24 cellular contexts compared by ENCODE assay signal in the genomic region with DNA sequence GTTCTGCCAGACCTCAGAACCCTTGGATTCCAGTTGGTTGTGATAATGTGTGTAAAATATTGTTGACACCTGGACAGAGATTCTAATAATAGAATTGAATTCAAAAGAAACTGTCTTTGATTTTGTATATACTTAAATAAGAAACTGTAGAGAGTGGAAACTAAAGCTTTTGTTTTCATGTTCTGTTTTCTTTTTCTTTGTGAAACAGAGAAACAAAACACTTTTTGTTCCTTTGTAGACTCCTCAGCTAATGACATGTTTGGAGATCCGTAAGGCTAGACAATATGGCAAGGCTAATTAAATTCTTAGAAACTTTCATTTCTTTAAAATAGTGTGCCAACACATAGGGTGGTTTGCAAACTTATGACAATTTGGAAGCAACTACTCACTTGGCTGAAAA.
"Had no signal": no experiment of that assay in that cellular context is flagged by ENCODE, and none has a peak within 500 bp of the region (broad histone marks: within the 10 kb centered on the region; RNA-seq: fewer than 3 reads in every experiment).

No MANE protein-coding gene starts in this region.

- H3K27me3 ChIP-seq: ascending aorta, breast epithelium, cardiac muscle cell had no signal

- H3K9me3 ChIP-seq: ascending aorta, breast epithelium had no signal

- DNase-seq: activated CD4-positive, alpha-beta memory T cell treated with anti-CD3 and anti-CD28 coated beads, Interleukin-2, amount 10 ng/mL, durations not matched to agents 7 days and 5 days; activated CD4-positive, alpha-beta T cell treated with anti-CD3 and anti-CD28 coated beads for 1 hour; activated CD4-positive, alpha-beta T cell treated with anti-CD3 and anti-CD28 coated beads for 4 hours; activated CD4-positive, alpha-beta T cell treated with anti-CD3 and anti-CD28 coated beads, Interleukin-2, amount 10 ng/mL, durations not matched to agents 7 days and 5 days; activated CD4-positive, alpha-beta T cell treated with anti-CD3 and anti-CD28 coated beads, Interleukin-2, amount 50 U/mL, for 4 hours; activated CD8-positive, alpha-beta memory T cell treated with anti-CD3 and anti-CD28 coated beads, Interleukin-2, amount 50 U/mL, for 48 hours; activated gamma-delta T cell; activated naive CD4-positive, alpha-beta T cell; activated naive CD4-positive, alpha-beta T cell treated with anti-CD3 and anti-CD28 coated beads, Interleukin-2, amount 10 ng/mL, durations not matched to agents 7 days and 5 days; activated naive CD8-positive, alpha-beta T cell treated with anti-CD3 and anti-CD28 coated beads, Interleukin-2, amount 10 ng/mL, durations not matched to agents 7 days and 5 days; activated T-cell treated with anti-CD3 and anti-CD28 coated beads for 4 hours; activated T-cell treated with anti-CD3 and anti-CD28 coated beads, Interleukin-2, amount 50 U/mL, for 24 hours; activated T-cell treated with anti-CD3 and anti-CD28 coated beads, Interleukin-2, amount 50 U/mL, for 72 hours; central memory CD4-positive, alpha-beta T cell; dorsolateral prefrontal cortex; effector memory CD4-positive, alpha-beta T cell; endodermal cell; foreskin fibroblast; head of caudate nucleus; T-helper 2 cell had no signal

- H3K4me3 ChIP-seq: ascending aorta, breast epithelium, cardiac muscle cell, coronary artery, dorsolateral prefrontal cortex had no signal

- H3K4me1 ChIP-seq: ascending aorta, breast epithelium had no signal

- H3K27ac ChIP-seq: ascending aorta, breast epithelium, cardiac muscle cell, coronary artery, dorsolateral prefrontal cortex had no signal

- H3K36me3 ChIP-seq: ascending aorta, breast epithelium, cardiac muscle cell had no signal
